ENCODE assay signal across 26 cellular contexts in genomic region chr1:21589618-21590017, GRCh38.
"Had no signal": no experiment of that assay in that cellular context is flagged by ENCODE, and none has a peak within 500 bp of the region (broad histone marks: within the 10 kb centered on the region; RNA-seq: fewer than 3 reads in every experiment).

No MANE protein-coding gene starts in this region.

- H3K4me2 ChIP-seq: SK-N-SH had no signal

- H3K27ac ChIP-seq: body of pancreas, breast epithelium, Peyer's patch had no signal

- FAIRE-seq: astrocyte, TTC549 had no signal

- DNase-seq: activated CD4-positive, alpha-beta T cell treated with anti-CD3 and anti-CD28 coated beads, Interleukin-2, amount 10 ng/mL, durations not matched to agents 24 days and 14 days; activated CD4-positive, alpha-beta T cell treated with anti-CD3 and anti-CD28 coated beads, Interleukin-2, amount 50 U/mL, for 4 hours; activated CD8-positive, alpha-beta T cell treated with anti-CD3 and anti-CD28 coated beads, Interleukin-2, amount 10 ng/mL, durations not matched to agents 7 days and 5 days; activated gamma-delta T cell treated with Interleukin-2 at 50 U/mL for 16 hours; activated naive CD4-positive, alpha-beta T cell treated with anti-CD3 and anti-CD28 coated beads for 36 hours; activated T-cell treated with anti-CD3 and anti-CD28 coated beads, Interleukin-2, amount 50 U/mL, for 24 hours; adrenal gland; body of pancreas; NCI-H1105; NCI-H1417 treated with DMSO at 0.1 percent for 48 hours; NCI-H187 treated with DMSO at 0.1 percent for 48 hours; NCI-H2081; NCI-H2171 treated with DMSO at 0.1 percent for 48 hours; NCI-H226; NCI-H446 treated with DMSO at 0.1 percent for 48 hours; NCI-H524; NCI-H69; PC-3; Peyer's patch; RPMI8226; SIG-M5 had no signal

- H3K36me3 ChIP-seq: adrenal gland, breast epithelium, Peyer's patch had no signal

- ATAC-seq: activated CD8-positive, alpha-beta T cell treated with anti-CD3 and anti-CD28 coated beads, Interleukin-2, amount 10 ng/mL, durations not matched to agents 7 days and 5 days; activated naive CD4-positive, alpha-beta T cell treated with anti-CD3 and anti-CD28 coated beads, Interleukin-2, amount 50 U/mL, for 72 hours; body of pancreas; PC-3 had no signal

- H3K27me3 ChIP-seq: adrenal gland, body of pancreas, breast epithelium, Peyer's patch had no signal

- H3K4me3 ChIP-seq: adrenal gland, body of pancreas, breast epithelium, Peyer's patch had no signal

- H3K9ac ChIP-seq: SK-N-SH had no signal

- H3K4me1 ChIP-seq: breast epithelium had no signal

- H3K9me3 ChIP-seq: adrenal gland, body of pancreas, breast epithelium, Peyer's patch, SK-N-SH had no signal
